In genomic region chr2:240789501-240790369, GRCh38 we compare ENCODE assay signal across 20 cellular contexts. TPM values are rescaled to one million over a fixed set of nuclear protein-coding genes. Genes with fewer than 3 reads are reported as not detected.
DNase-seq lines count a peak whose midpoint lies in the region; ATAC-seq, FAIRE-seq and TF ChIP-seq lines count a peak whose summit lies in the region.
"Had no signal": no experiment of that assay in that cellular context is flagged by ENCODE, and none has a peak within 500 bp of the region (broad histone marks: within the 10 kb centered on the region; RNA-seq: fewer than 3 reads in every experiment).

No MANE protein-coding gene starts in this region.

- H3K27ac ChIP-seq in right lobe of liver (no peak overlapping the region), HepG2 (ENCODE audit: extremely low read length, insufficient read depth, low read length) (no peak overlapping the region), RWPE2 (ENCODE audit: poor library complexity, severe bottlenecking) (no peak overlapping the region), lower lobe of right lung (no peak overlapping the region), foreskin keratinocyte (no peak overlapping the region), mesenchymal stem cell (ENCODE audit: low read length, poor library complexity, severe bottlenecking) (no peak overlapping the region)
- H3K27ac ChIP-seq: brain microvascular endothelial cell, RWPE1, thyroid gland had no signal

- H3K14ac ChIP-seq in mesenchymal stem cell (ENCODE audit: low read length in 2 of 2) = no peak overlapping the region

- no peak for TF ChIP-seq CTCF in right lobe of liver (IDR thresholded peaks at IDR 0.05)
- TF ChIP-seq CTCF in HepG2 (CRISPR knock-in tag; IDR thresholded peaks at IDR 0.05) = no peak
- no peak for TF ChIP-seq CTCF in RWPE2 (IDR thresholded peaks at IDR 0.05; ENCODE audit: poor library complexity, severe bottlenecking)
- no peak for TF ChIP-seq CTCF in lower lobe of right lung (IDR thresholded peaks at IDR 0.05)
- TF ChIP-seq CTCF in foreskin keratinocyte (conservative IDR thresholded peaks at IDR 0.05) = no peak

- H4K91ac ChIP-seq in mesenchymal stem cell (ENCODE audit: low read length) = no peak overlapping the region

- H3K4me1 ChIP-seq in right lobe of liver = peaks cover 0 to 16% (median 8%) of the 10 kb centered on the region in 4 donors
- H3K4me1 ChIP-seq in HepG2 (ENCODE audit: insufficient read depth, low read length) = peaks cover 16% of the 10 kb centered on the region
- no peaks in the 10 kb centered on the region for H3K4me1 ChIP-seq in RWPE2 (ENCODE audit: insufficient read depth, poor library complexity, severe bottlenecking)
- H3K4me1 ChIP-seq in lower lobe of right lung = no peaks in the 10 kb centered on the region
- no peaks in the 10 kb centered on the region for H3K4me1 ChIP-seq in foreskin keratinocyte
- peaks cover 3% of the 10 kb centered on the region for H3K4me1 ChIP-seq in mesenchymal stem cell (ENCODE audit: control insufficient read depth, insufficient read depth, low read depth, low read length)
- H3K4me1 ChIP-seq: thyroid gland had no signal

- H4K8ac ChIP-seq in mesenchymal stem cell (ENCODE audit: low read length) = no peak overlapping the region

- no peak overlapping the region for H2BK120ac ChIP-seq in mesenchymal stem cell (ENCODE audit: low read depth, low read length)

- no peak overlapping the region for H3K18ac ChIP-seq in mesenchymal stem cell (ENCODE audit: low read depth in 1 of 2, low read length in 2 of 2)

- H4K20me1 ChIP-seq in HepG2 (ENCODE audit: insufficient read depth, low read length) = no peaks in the 10 kb centered on the region; the same call in 1 of the 2 replicates

- no peak overlapping the region for H2BK12ac ChIP-seq in mesenchymal stem cell (ENCODE audit: low read length in 2 of 2)

- no peak overlapping the region for H2BK5ac ChIP-seq in mesenchymal stem cell (ENCODE audit: low read depth, low read length, poor library complexity, severe bottlenecking)

- DNase-seq in right lobe of liver (peak in 2 of 3 donors; percentile 15 to 45), HepG2 (ENCODE audit: low spot score) (no peak), RWPE2 (ENCODE audit: low spot score) (peak; percentile 62), lower lobe of right lung (peak; percentile 36), foreskin keratinocyte (no peak), NCI-H69 (lab: John Stamatoyannopoulos, UW) (no peak), mesenchymal stem cell (no peak)
- DNase-seq in stimulated activated naive CD8-positive, alpha-beta T cell treated with anti-CD3 and anti-CD28 coated beads, Interleukin-15, Interleukin-2, amounts not matched to agents 100 U/mL and 50 U/mL, for 24 hours = peak; percentile 14
- DNase-seq: activated CD4-positive, alpha-beta T cell treated with anti-CD3 and anti-CD28 coated beads, Interleukin-2, amount 50 U/mL, for 1 hour; activated T-cell treated with anti-CD3 and anti-CD28 coated beads, Interleukin-2, amount 50 U/mL, for 4 hours; brain microvascular endothelial cell; dermis blood vessel endothelial cell; DND-41; HFFc6; NCI-H1694; NK-92 treated with Interleukin-12 subunit alpha and Interleukin-12 subunit beta, amount 100 ng/mL, for 24 hours; stimulated activated naive B cell treated with anti-CD40 and anti-IgM and Interleukin-4, amounts not matched to agents 10 μg/mL and 1 μg/mL and 100 μg/mL, for 72 hours; thyroid gland had no signal

- H3K27me3 ChIP-seq in right lobe of liver (no peaks in the 10 kb centered on the region), HepG2 (ENCODE audit: control insufficient read depth in 1 of 2, insufficient read depth in 2 of 2, low read length in 2 of 2) (peaks cover 16 to 65% of the 10 kb centered on the region in 2 experiments), RWPE2 (ENCODE audit: insufficient read depth, poor library complexity, severe bottlenecking) (peaks cover 1% of the 10 kb centered on the region), lower lobe of right lung (ENCODE audit: low read depth) (peaks cover 26% of the 10 kb centered on the region), foreskin keratinocyte (no peaks in the 10 kb centered on the region), mesenchymal stem cell (ENCODE audit: control insufficient read depth in 1 of 2, insufficient read depth in 1 of 2, low read length in 2 of 2) (peaks cover 6 to 46% of the 10 kb centered on the region in 2 experiments)
- H3K27me3 ChIP-seq: brain microvascular endothelial cell, thyroid gland had no signal

- in situ Hi-C loops in HepG2 (cut with HindIII; ENCODE audit: extremely low pct_ligation_motif_present, low pct_unique_long_range_greater_than_20kb) = no loop called here

- no peak for TF ChIP-seq RAD21 in HepG2 (CRISPR knock-in tag; IDR thresholded peaks at IDR 0.05)

- FAIRE-seq in HepG2 (lab: Jason Lieb, UNC) = no peak
- FAIRE-seq: GM18507 had no signal

- WGBS in right lobe of liver (ENCODE audit: insufficient coverage, low coverage, low lambda C conversion rate, missing lambda C conversion rate) = 100% methylated on average over 1 of the region's 23 CpGs
- 29% methylated on average over 19 of the region's 23 CpGs for WGBS in HepG2 (ENCODE audit: low lambda C conversion rate)
- 92% methylated on average over 23 of the region's 23 CpGs for WGBS in mesenchymal stem cell

- no peak for TF ChIP-seq POLR2A in right lobe of liver (IDR thresholded peaks at IDR 0.05)
- TF ChIP-seq POLR2A in HepG2 (IDR thresholded peaks at IDR 0.05; ENCODE audit: insufficient read depth in 1 of 2, low read depth in 2 of 2, low read length in 2 of 2) = no peak

- CTCF ChIA-PET in HepG2 (lab: Yijun Ruan, JAX; ENCODE audit: low intra/inter-chr PET ratio, low total read pairs) = no interaction called here

- H2AFZ ChIP-seq in HepG2 (ENCODE audit: low read length) (no peak overlapping the region), mesenchymal stem cell (ENCODE audit: low read depth, low read length) (no peak overlapping the region)

- no peak overlapping the region for H2AK5ac ChIP-seq in mesenchymal stem cell (ENCODE audit: low read length, severe bottlenecking)

- TF ChIP-seq EP300 in HepG2 (IDR thresholded peaks at IDR 0.05; ENCODE audit: low read depth in 2 of 2, low read length in 2 of 2) (no peak), HepG2 (CRISPR knock-in tag; IDR thresholded peaks at IDR 0.05; ENCODE audit: borderline replicate concordance) (no peak)

- no TSS peak for BruUV-seq in HepG2 (replicated peaks; lab: Mats Ljungman, UMichigan)

- H3K4ac ChIP-seq in mesenchymal stem cell (ENCODE audit: low read depth in 1 of 2, low read length in 2 of 2) = no peak overlapping the region

- no peak overlapping the region for H3K4me2 ChIP-seq in HepG2 (ENCODE audit: low read depth, low read length)
- no peak overlapping the region for H3K4me2 ChIP-seq in mesenchymal stem cell (ENCODE audit: low read length, poor library complexity, severe bottlenecking)

- H3K36me3 ChIP-seq in right lobe of liver = no peaks in the 10 kb centered on the region
- no peaks in the 10 kb centered on the region for H3K36me3 ChIP-seq in HepG2 (replicated peaks in 1 of 2; ENCODE audit: control insufficient read depth in 1 of 2, insufficient read depth in 2 of 2, low read length in 2 of 2)
- H3K36me3 ChIP-seq in RWPE2 (ENCODE audit: low read depth) = no peaks in the 10 kb centered on the region
- H3K36me3 ChIP-seq in lower lobe of right lung = no peaks in the 10 kb centered on the region
- H3K36me3 ChIP-seq in mesenchymal stem cell (ENCODE audit: control insufficient read depth in 1 of 2, insufficient read depth in 2 of 2, low read depth in 1 of 2, low read length in 2 of 2) = no peaks in the 10 kb centered on the region
- H3K36me3 ChIP-seq: brain microvascular endothelial cell, thyroid gland had no signal

- H3K9ac ChIP-seq in HepG2 (ENCODE audit: insufficient read depth, low read depth, low read length) (no peak overlapping the region), mesenchymal stem cell (ENCODE audit: low read length) (no peak overlapping the region)

- H3K79me2 ChIP-seq in HepG2 (ENCODE audit: insufficient read depth, low read length) = no peaks in the 10 kb centered on the region

- no peaks in the 10 kb centered on the region for H3K79me1 ChIP-seq in mesenchymal stem cell (replicated peaks; ENCODE audit: low read length, poor library complexity, severe bottlenecking)

- intact Hi-C loops in right lobe of liver (cut with DNase I) = no loop called here
- intact Hi-C loops in HepG2 (cut with micrococcal nuclease; ENCODE audit: unreplicated experiment) = no loop called here
- intact Hi-C loops in lower lobe of right lung (cut with DNase I) = no loop called here

- H3K4me3 ChIP-seq in right lobe of liver = no peak overlapping the region
- H3K4me3 ChIP-seq in HepG2 (replicated peaks in 1 of 3; ENCODE audit: insufficient read depth in 1 of 3, low read depth in 2 of 3, low read length in 3 of 3) = no peak overlapping the region
- no peak overlapping the region for H3K4me3 ChIP-seq in RWPE2 (ENCODE audit: severe bottlenecking)
- no peak overlapping the region for H3K4me3 ChIP-seq in lower lobe of right lung
- no peak overlapping the region for H3K4me3 ChIP-seq in mesenchymal stem cell (ENCODE audit: insufficient read depth in 1 of 2, low read depth in 1 of 2, low read length in 2 of 2)
- H3K4me3 ChIP-seq: thyroid gland had no signal

- no peaks in the 10 kb centered on the region for H3K9me3 ChIP-seq in right lobe of liver
- no peaks in the 10 kb centered on the region for H3K9me3 ChIP-seq in HepG2 (ENCODE audit: low read length)
- no peaks in the 10 kb centered on the region for H3K9me3 ChIP-seq in RWPE2 (ENCODE audit: severe bottlenecking)
- H3K9me3 ChIP-seq in lower lobe of right lung = no peaks in the 10 kb centered on the region
- H3K9me3 ChIP-seq in mesenchymal stem cell (ENCODE audit: control insufficient read depth, low read length) = no peaks in the 10 kb centered on the region
- H3K9me3 ChIP-seq: thyroid gland had no signal

- H3K23ac ChIP-seq in mesenchymal stem cell (ENCODE audit: low read length in 2 of 2) = no peak overlapping the region

- no peak overlapping the region for H2BK15ac ChIP-seq in mesenchymal stem cell (ENCODE audit: low read depth, poor library complexity, severe bottlenecking)

- ATAC-seq in right lobe of liver (no peak), HepG2 (no peak), RWPE2 (ENCODE audit: low read depth) (no peak), lower lobe of right lung (no peak), foreskin keratinocyte (no peak)
- ATAC-seq in stimulated activated naive CD8-positive, alpha-beta T cell treated with anti-CD3 and anti-CD28 coated beads, Interleukin-15, Interleukin-2, amounts not matched to agents 100 U/mL and 50 U/mL, for 24 hours = no peak
- ATAC-seq: activated T-cell treated with anti-CD3 and anti-CD28 coated beads, Interleukin-2, amount 50 U/mL, for 4 hours had no signal

- POLR2A ChIA-PET in HepG2 (lab: Yijun Ruan, JAX) = no interaction called here

RNA-seq across cellular contexts. Expression of gene KIF1A, which starts 30.3 kb away (rescaled TPM):
- total RNA-seq in right lobe of liver (under 1 TPM; 0.31 to 0.87 (median 0.56) TPM), HepG2 (2016; rRNA removed; fragmentation: Illumina TruSeq; extraction: Trizol) (0.24 TPM in 1 of 2 replicates, not detected in the other), lower lobe of right lung (0.24 TPM), foreskin keratinocyte (not detected in 2 replicates)
- total RNA-seq in HepG2 (2016; cell fraction: cytosol; rRNA removed; fragmentation: Illumina TruSeq; extraction: Trizol; ENCODE audit: low read depth) = not detected in 2 replicates
- 0.13 and 0.32 TPM in 2 replicates for total RNA-seq in HepG2 (2016; cell fraction: insoluble cytoplasmic fraction; rRNA removed; fragmentation: Illumina TruSeq; extraction: Trizol)
- total RNA-seq in HepG2 (2016; cell fraction: membrane; rRNA removed; fragmentation: Illumina TruSeq; extraction: Trizol) = not detected in 2 replicates
- not detected in 2 replicates for total RNA-seq in HepG2 (2016; cell fraction: nucleus; rRNA removed; fragmentation: Illumina TruSeq; extraction: Trizol)
- polyA plus RNA-seq in HepG2 (2011; rRNA removed) (0.01 and 0.03 TPM in 2 replicates), foreskin keratinocyte (not detected in 2 replicates)
- 0.01 TPM in 1 of 2 replicates, not detected in the other for polyA plus RNA-seq in HepG2 (2011; cell fraction: cytosol; rRNA removed)
- 0.19 and 0.21 TPM in 2 replicates for polyA plus RNA-seq in HepG2 (2011; cell fraction: nucleus; rRNA removed)
- 0.19 TPM in 1 of 2 replicates, not detected in the other for polyA plus RNA-seq in HepG2 (2012)
- not detected in 2 replicates for polyA plus RNA-seq in HepG2 (2016; cell fraction: cytosol; fragmentation: Illumina TruSeq; extraction: Trizol; ENCODE audit: low read depth)
- not detected in 2 replicates for polyA plus RNA-seq in HepG2 (2016; cell fraction: insoluble cytoplasmic fraction; fragmentation: Illumina TruSeq; extraction: Trizol; ENCODE audit: low read depth)
- not detected in 2 replicates for polyA plus RNA-seq in HepG2 (2016; cell fraction: membrane; fragmentation: Illumina TruSeq; extraction: Trizol; ENCODE audit: low read depth)
- polyA plus RNA-seq in HepG2 (2016; cell fraction: nucleus; fragmentation: Illumina TruSeq; extraction: Trizol; ENCODE audit: insufficient read depth, low read depth) = not detected in 2 replicates
- 0.04 and 0.14 TPM in 2 replicates for polyA minus RNA-seq in HepG2 (2011; rRNA and poly(A)+ RNA removed; ENCODE audit: low replicate concordance)
- not detected in 2 replicates for polyA minus RNA-seq in HepG2 (2011; cell fraction: cytosol; rRNA and poly(A)+ RNA removed)
- 0.37 TPM in 1 of 2 replicates, not detected in the other for polyA minus RNA-seq in HepG2 (2011; cell fraction: nucleus; rRNA and poly(A)+ RNA removed)
- 0.07 TPM for polyA plus RNA-seq in mesenchymal stem cell (2013, experiment 1 of 2)
- 0.01 TPM for polyA plus RNA-seq in mesenchymal stem cell (2013, experiment 2 of 2)
- total RNA-seq: dermis blood vessel endothelial cell, HFFc6 had no signal

Comparison
In these comparisons a context has a peak if more than half of its experiments do, and no peak if none do; other contexts are left out.
1. DNase-seq: peak in right lobe of liver (2 of 3), RWPE2 (single experiment), lower lobe of right lung (single experiment) and stimulated activated naive CD8-positive, alpha-beta T cell treated with anti-CD3 and anti-CD28 coated beads, Interleukin-15, Interleukin-2, amounts not matched to agents 100 U/mL and 50 U/mL, for 24 hours (single experiment); none in HepG2 (single experiment), foreskin keratinocyte (0 of 2), NCI-H69 (single experiment) and mesenchymal stem cell (single experiment).